24 cellular contexts compared by ENCODE assay signal in the genomic region with DNA sequence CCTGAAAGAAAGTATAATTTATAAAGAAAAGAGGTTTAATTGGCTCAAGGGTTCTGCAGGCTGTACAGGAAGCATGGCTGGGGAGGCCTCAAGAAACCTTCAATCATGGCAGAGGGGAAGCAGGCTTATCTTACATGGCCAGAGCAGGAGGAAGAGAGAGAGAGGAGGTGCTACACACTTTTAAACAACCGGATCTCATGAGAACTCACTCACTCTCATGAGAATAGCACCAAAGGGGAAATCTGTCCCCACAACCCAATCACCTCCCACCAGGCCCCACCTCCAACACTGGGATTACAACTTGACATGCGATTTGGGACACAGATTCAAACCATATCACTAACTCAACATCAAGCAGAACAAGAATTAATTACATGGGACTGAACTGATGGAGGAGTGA.
"Had no signal": no experiment of that assay in that cellular context is flagged by ENCODE, and none has a peak within 500 bp of the region (broad histone marks: within the 10 kb centered on the region; RNA-seq: fewer than 3 reads in every experiment).

No MANE protein-coding gene starts in this region.

- H3K36me3 ChIP-seq: ascending aorta had no signal

- DNase-seq: activated CD4-positive, CD25-positive, alpha-beta regulatory T cell; activated CD8-positive, alpha-beta memory T cell treated with anti-CD3 and anti-CD28 coated beads, Interleukin-2, amount 50 U/mL, for 48 hours; activated CD8-positive, alpha-beta T cell treated with anti-CD3 and anti-CD28 coated beads for 36 hours; activated effector memory CD4-positive, alpha-beta T cell treated with Interleukin-2 at 50 U/mL for 16 hours; activated naive CD4-positive, alpha-beta T cell; activated naive CD8-positive, alpha-beta T cell treated with anti-CD3 and anti-CD28 coated beads, Interleukin-2, amount 50 U/mL, for 24 hours; activated T-cell treated with anti-CD3 and anti-CD28 coated beads, Interleukin-2, amount 50 U/mL, for 1 hour; amniotic stem cell; body of pancreas; central memory CD4-positive, alpha-beta T cell; MM.1S; NCI-H1105; NCI-H1436 treated with DMSO at 0.1 percent for 48 hours; NCI-H187; NCI-H2081; NCI-H510A treated with DMSO at 0.1 percent for 48 hours; NCI-H69; SIG-M5; T-helper 1 cell had no signal

- H3K27ac ChIP-seq: ascending aorta, body of pancreas, KMS-11, VCaP had no signal

- ATAC-seq: activated CD8-positive, alpha-beta T cell treated with anti-CD3 and anti-CD28 coated beads for 36 hours; activated naive CD4-positive, alpha-beta T cell treated with anti-CD3 and anti-CD28 coated beads, Interleukin-2, amount 50 U/mL, for 72 hours; activated naive CD8-positive, alpha-beta T cell treated with anti-CD3 and anti-CD28 coated beads, Interleukin-2, amount 50 U/mL, for 24 hours; body of pancreas had no signal

- H3K4me3 ChIP-seq: ascending aorta, body of pancreas had no signal

- H3K4me2 ChIP-seq: KMS-11 had no signal

- H3K9me3 ChIP-seq: ascending aorta, body of pancreas had no signal

- FAIRE-seq: bronchial epithelial cell had no signal

- H3K4me1 ChIP-seq: ascending aorta had no signal

- H3K9ac ChIP-seq: KMS-11 had no signal

- H3K27me3 ChIP-seq: ascending aorta, body of pancreas had no signal
